12 cellular contexts compared by ENCODE assay signal in the genomic region with DNA sequence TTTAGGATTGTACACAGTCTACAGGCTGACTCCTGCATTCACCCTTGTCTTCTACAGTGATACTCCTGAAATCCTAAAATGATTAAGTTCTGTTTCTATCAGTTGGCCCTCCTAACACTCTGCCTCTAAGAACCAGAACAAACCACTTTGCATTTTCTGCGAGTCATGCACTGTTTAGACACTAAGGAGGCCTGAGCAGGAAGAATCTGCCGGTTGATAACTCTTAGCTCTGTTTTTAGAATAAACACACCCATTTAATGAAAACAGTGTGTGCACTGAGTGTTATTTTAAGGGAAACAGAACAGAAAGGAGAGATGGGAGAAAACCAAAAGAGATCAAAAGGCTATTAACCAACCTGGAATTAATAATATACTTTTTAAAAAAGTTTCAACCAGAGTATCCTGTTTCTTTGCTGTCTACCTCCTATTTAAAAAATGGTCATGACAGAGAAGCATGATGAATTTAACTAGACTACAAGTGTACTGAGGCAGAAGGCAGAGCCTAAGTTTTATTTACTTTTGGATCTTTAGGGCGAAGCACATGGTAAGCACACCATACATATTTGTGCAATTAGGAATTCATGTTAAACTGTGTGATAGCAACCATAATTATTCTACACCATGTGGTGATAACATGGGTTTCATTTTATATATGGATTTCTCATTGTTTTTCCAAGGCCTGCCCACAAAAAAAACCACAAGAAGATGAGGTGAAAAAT. TPM values are rescaled to one million over a fixed set of nuclear protein-coding genes. Genes with fewer than 3 reads are reported as not detected.
DNase-seq lines count a peak whose midpoint lies in the region; FAIRE-seq and TF ChIP-seq lines count a peak whose summit lies in the region.
"Had no signal": no experiment of that assay in that cellular context is flagged by ENCODE, and none has a peak within 500 bp of the region (broad histone marks: within the 10 kb centered on the region; RNA-seq: fewer than 3 reads in every experiment).

No MANE protein-coding gene starts in this region.

- H3K9ac ChIP-seq in Karpas-422 (ENCODE audit: low read length) (no peak overlapping the region), rectal smooth muscle tissue (ENCODE audit: low read length) (no peak overlapping the region)

- no peaks in the 10 kb centered on the region for H3K36me3 ChIP-seq in Karpas-422 (ENCODE audit: insufficient read depth, low read length)
- no peaks in the 10 kb centered on the region for H3K36me3 ChIP-seq in bronchial epithelial cell (ENCODE audit: control insufficient read depth, insufficient read depth, low read length)
- no peaks in the 10 kb centered on the region for H3K36me3 ChIP-seq in rectal smooth muscle tissue (ENCODE audit: control insufficient read depth, insufficient read depth, low read length)
- H3K36me3 ChIP-seq: MG63, ovary had no signal

- no peak overlapping the region for H3K4me2 ChIP-seq in Karpas-422 (ENCODE audit: low read depth, low read length, poor library complexity, severe bottlenecking)

- H3K4me3 ChIP-seq in Karpas-422 (ENCODE audit: low read length) = no peak overlapping the region
- H3K4me3 ChIP-seq in bronchial epithelial cell (ENCODE audit: low read depth, low read length) = no peak overlapping the region
- H3K4me3 ChIP-seq in rectal smooth muscle tissue (ENCODE audit: low read length) = no peak overlapping the region
- H3K4me3 ChIP-seq: MG63, ovary had no signal

- TF ChIP-seq CTCF in bronchial epithelial cell (IDR thresholded peaks at IDR 0.05; ENCODE audit: insufficient read depth, low read length, severe bottlenecking) = no peak

- no peaks in the 10 kb centered on the region for H3K9me3 ChIP-seq in Karpas-422 (ENCODE audit: low read length)
- H3K9me3 ChIP-seq: MG63, ovary had no signal

- H3K4me1 ChIP-seq in Karpas-422 (ENCODE audit: low read length) (no peaks in the 10 kb centered on the region; the same call in 1 of the 2 replicates), rectal smooth muscle tissue (ENCODE audit: control insufficient read depth, insufficient read depth, low read length) (peaks cover 11% of the 10 kb centered on the region)

- H2AFZ ChIP-seq in Karpas-422 (ENCODE audit: low read length) = peak overlapping the region; percentile 38

- no peak overlapping the region for H3K27ac ChIP-seq in Karpas-422 (ENCODE audit: low read length)
- H3K27ac ChIP-seq in rectal smooth muscle tissue (ENCODE audit: low read depth, low read length) = peak overlapping the region; percentile 59
- H3K27ac ChIP-seq: ovary had no signal

- DNase-seq in Karpas-422 (no peak), bronchial epithelial cell (ENCODE audit: low read depth) (peak; percentile 15), cortex of kidney (lab: John Stamatoyannopoulos, UW) (no peak), DMS79 treated with DMSO at 0.1 percent for 48 hours (lab: John Stamatoyannopoulos, UW) (no peak)
- DNase-seq in activated CD4-positive, CD25-positive, alpha-beta regulatory T cell treated with anti-CD3 and anti-CD28 coated beads, Interleukin-2, amount 50 U/mL, for 72 hours = no peak
- DNase-seq: activated CD8-positive, alpha-beta memory T cell treated with anti-CD3 and anti-CD28 coated beads, Interleukin-2, amount 50 U/mL, for 4 hours; DMS153; immature natural killer cell; MG63; ovary; T-cell had no signal

- FAIRE-seq in bronchial epithelial cell (lab: Jason Lieb, UNC) = no peak

- H3K79me2 ChIP-seq in Karpas-422 (ENCODE audit: low read length) = no peaks in the 10 kb centered on the region

- H3K27me3 ChIP-seq in Karpas-422 (ENCODE audit: low read length) = no peaks in the 10 kb centered on the region
- no peaks in the 10 kb centered on the region for H3K27me3 ChIP-seq in bronchial epithelial cell (ENCODE audit: control insufficient read depth, insufficient read depth, low read length)
- no peaks in the 10 kb centered on the region for H3K27me3 ChIP-seq in rectal smooth muscle tissue (ENCODE audit: control insufficient read depth, insufficient read depth, low read length)
- H3K27me3 ChIP-seq: MG63, ovary had no signal

- no peaks in the 10 kb centered on the region for H4K20me1 ChIP-seq in Karpas-422 (ENCODE audit: insufficient read depth, low read depth, low read length)

- no peaks in the 10 kb centered on the region for H3K9me2 ChIP-seq in Karpas-422 (replicated peaks; ENCODE audit: insufficient read depth, low read length)

RNA-seq across cellular contexts. Expression of gene SSB, which starts 22.7 kb away (rescaled TPM):
- 129 and 160 TPM in 2 replicates for total RNA-seq in Karpas-422 (2014; rRNA removed; shearing (Covaris generic); ENCODE audit: low replicate concordance)
- total RNA-seq in bronchial epithelial cell = 62.7 and 72.7 TPM in 2 replicates

RNA-seq across cellular contexts. Expression of gene KLHL23, which starts 42.3 kb away (rescaled TPM):
- total RNA-seq in Karpas-422 (2014; rRNA removed; shearing (Covaris generic); ENCODE audit: low replicate concordance) = 24.5 and 30.7 TPM in 2 replicates
- 2.1 and 3.7 TPM in 2 replicates for total RNA-seq in bronchial epithelial cell

RNA-seq across cellular contexts. Expression of gene METTL5, which starts 48.8 kb away (rescaled TPM):
- total RNA-seq in Karpas-422 (2014; rRNA removed; shearing (Covaris generic); ENCODE audit: low replicate concordance) = 100 and 105 TPM in 2 replicates
- 61.7 and 74.0 TPM in 2 replicates for total RNA-seq in bronchial epithelial cell

RNA-seq across cellular contexts. Expression of gene UBR3, which starts 51.3 kb away (rescaled TPM):
- 26.7 and 50.8 TPM in 2 replicates for total RNA-seq in Karpas-422 (2014; rRNA removed; shearing (Covaris generic); ENCODE audit: low replicate concordance)
- 18.4 and 19.8 TPM in 2 replicates for total RNA-seq in bronchial epithelial cell
